Comparison of ENCODE assay signal across 20 cellular contexts in genomic region chr16:4593069-4593468, GRCh38. TPM values are rescaled to one million over a fixed set of nuclear protein-coding genes. Genes with fewer than 3 reads are reported as not detected.
A peak's percentile ranks its signal among the peaks of the same experiment; 100 is the strongest.
DNase-seq lines count a peak whose midpoint lies in the region; ATAC-seq, FAIRE-seq and TF ChIP-seq lines count a peak whose summit lies in the region.
"Had no signal": no experiment of that assay in that cellular context is flagged by ENCODE, and none has a peak within 500 bp of the region (broad histone marks: within the 10 kb centered on the region; RNA-seq: fewer than 3 reads in every experiment).

No MANE protein-coding gene starts in this region.

- H3K9me3 ChIP-seq in HepG2 (ENCODE audit: low read length), result peaks cover 7% of the 10 kb centered on the region
- H3K9me3 ChIP-seq in right lobe of liver, result no peaks in the 10 kb centered on the region
- peaks cover 10% of the 10 kb centered on the region for H3K9me3 ChIP-seq in mesenchymal stem cell (ENCODE audit: control insufficient read depth, low read length)
- H3K9me3 ChIP-seq: A549, tibial artery had no signal

- no peaks in the 10 kb centered on the region for H3K79me2 ChIP-seq in HepG2 (ENCODE audit: insufficient read depth, low read length)
- H3K79me2 ChIP-seq: hepatocyte had no signal

- no peak for DNase-seq in HepG2 (ENCODE audit: low spot score)
- DNase-seq in right lobe of liver, result no peak
- peak; percentile 30 for DNase-seq in SHP77 treated with DMSO at 0.1 percent for 48 hours (lab: John Stamatoyannopoulos, UW)
- no peak for DNase-seq in mesenchymal stem cell
- DNase-seq in posterior vena cava (ENCODE audit: low spot score), result no peak
- no peak for DNase-seq in dedifferentiated amniotic fluid mesenchymal stem cell (ENCODE audit: extremely low spot score)
- DNase-seq in SKM-1 treated with dmso at 0.1 percent for 144 hours (lab: John Stamatoyannopoulos, UW; ENCODE audit: unreplicated experiment), result no peak
- DNase-seq in cardiac septum (ENCODE audit: low spot score), result no peak
- DNase-seq: activated CD4-positive, alpha-beta T cell treated with anti-CD3 and anti-CD28 coated beads, Interleukin-2, amount 10 ng/mL, durations not matched to agents 24 days and 14 days; amniotic stem cell; effector memory CD8-positive, alpha-beta T cell; NCI-H2029 treated with DMSO at 0.1 percent for 48 hours; stimulated activated naive B cell treated with anti-CD40 and anti-IgM and Interleukin-4, amounts not matched to agents 10 μg/mL and 1 μg/mL and 100 μg/mL, for 72 hours; tibial artery had no signal

- H3K27me3 ChIP-seq in HepG2 (ENCODE audit: control insufficient read depth in 1 of 2, insufficient read depth in 2 of 2, low read length in 2 of 2) (peaks cover 4 to 54% of the 10 kb centered on the region in 2 experiments), right lobe of liver (no peaks in the 10 kb centered on the region), mesenchymal stem cell (ENCODE audit: control insufficient read depth in 1 of 2, insufficient read depth in 1 of 2, low read length in 2 of 2) (peaks cover 0 to 28% of the 10 kb centered on the region in 2 experiments)
- H3K27me3 ChIP-seq: hepatocyte had no signal

- WGBS in HepG2 (ENCODE audit: low lambda C conversion rate), result 30% methylated on average over 7 of the region's 16 CpGs
- 53% methylated on average over 3 of the region's 16 CpGs for WGBS in right lobe of liver (ENCODE audit: insufficient coverage, low coverage, low lambda C conversion rate, missing lambda C conversion rate)
- 39% methylated on average over 15 of the region's 16 CpGs for WGBS in mesenchymal stem cell

- TF ChIP-seq POLR2A in HepG2 (IDR thresholded peaks at IDR 0.05; ENCODE audit: insufficient read depth in 1 of 2, low read depth in 2 of 2, low read length in 2 of 2), result no peak
- TF ChIP-seq POLR2A in right lobe of liver (IDR thresholded peaks at IDR 0.05), result no peak

- no TSS peak for BruUV-seq in HepG2 (replicated peaks; lab: Mats Ljungman, UMichigan)

- TF ChIP-seq RAD21 in HepG2 (CRISPR knock-in tag; IDR thresholded peaks at IDR 0.05), result no peak

- intact Hi-C loops in HepG2 (cut with micrococcal nuclease; ENCODE audit: unreplicated experiment), result no loop called here
- intact Hi-C loops in right lobe of liver (cut with DNase I), result no loop called here
- intact Hi-C loops in posterior vena cava (cut with DNase I), result no loop called here
- intact Hi-C loops in cardiac septum (cut with DNase I), result no loop called here

- H2BK120ac ChIP-seq in mesenchymal stem cell (ENCODE audit: low read depth, low read length), result no peak overlapping the region

- no peak overlapping the region for H4K91ac ChIP-seq in mesenchymal stem cell (ENCODE audit: low read length)

- in situ Hi-C loops in HepG2 (cut with HindIII; ENCODE audit: extremely low pct_ligation_motif_present, low pct_unique_long_range_greater_than_20kb), result no loop called here

- CTCF ChIA-PET in HepG2 (lab: Yijun Ruan, JAX; ENCODE audit: low intra/inter-chr PET ratio, low total read pairs), result no interaction called here

- no peak overlapping the region for H2BK15ac ChIP-seq in mesenchymal stem cell (ENCODE audit: low read depth, poor library complexity, severe bottlenecking)

- H3K18ac ChIP-seq in mesenchymal stem cell (ENCODE audit: low read depth in 1 of 2, low read length in 2 of 2), result no peak overlapping the region

- POLR2A ChIA-PET in HepG2 (lab: Yijun Ruan, JAX), result no interaction called here

- no peak overlapping the region for H3K27ac ChIP-seq in HepG2 (ENCODE audit: extremely low read length, insufficient read depth, low read length)
- no peak overlapping the region for H3K27ac ChIP-seq in right lobe of liver
- peak overlapping the region; percentile 77 for H3K27ac ChIP-seq in mesenchymal stem cell (ENCODE audit: low read length, poor library complexity, severe bottlenecking)
- H3K27ac ChIP-seq: A549, hepatocyte, tibial artery had no signal

- no peak overlapping the region for H2BK12ac ChIP-seq in mesenchymal stem cell (ENCODE audit: low read length in 2 of 2)

- no peak overlapping the region for H2AK5ac ChIP-seq in mesenchymal stem cell (ENCODE audit: low read length, severe bottlenecking)

- no peak overlapping the region for H3K4ac ChIP-seq in mesenchymal stem cell (ENCODE audit: low read depth in 1 of 2, low read length in 2 of 2)

- no peak overlapping the region for H3K14ac ChIP-seq in mesenchymal stem cell (ENCODE audit: low read length in 2 of 2)

- no peak overlapping the region for H2AFZ ChIP-seq in HepG2 (ENCODE audit: low read length)
- H2AFZ ChIP-seq in mesenchymal stem cell (ENCODE audit: low read depth, low read length), result peak overlapping the region; percentile 21
- H2AFZ ChIP-seq: hepatocyte had no signal

- H3K4me3 ChIP-seq in HepG2 (replicated peaks in 1 of 3; ENCODE audit: insufficient read depth in 1 of 3, low read depth in 2 of 3, low read length in 3 of 3), result no peak overlapping the region
- H3K4me3 ChIP-seq in right lobe of liver, result no peak overlapping the region
- no peak overlapping the region for H3K4me3 ChIP-seq in mesenchymal stem cell (ENCODE audit: insufficient read depth in 1 of 2, low read depth in 1 of 2, low read length in 2 of 2)
- H3K4me3 ChIP-seq: A549, hepatocyte, tibial artery had no signal

- no peak for TF ChIP-seq CTCF in HepG2 (CRISPR knock-in tag; IDR thresholded peaks at IDR 0.05)
- no peak for TF ChIP-seq CTCF in right lobe of liver (IDR thresholded peaks at IDR 0.05)

- H4K8ac ChIP-seq in mesenchymal stem cell (ENCODE audit: low read length), result no peak overlapping the region

- H2BK5ac ChIP-seq in mesenchymal stem cell (ENCODE audit: low read depth, low read length, poor library complexity, severe bottlenecking), result no peak overlapping the region

- H3K36me3 ChIP-seq in HepG2 (replicated peaks in 1 of 2; ENCODE audit: control insufficient read depth in 1 of 2, insufficient read depth in 2 of 2, low read length in 2 of 2) (no peaks in the 10 kb centered on the region), right lobe of liver (no peaks in the 10 kb centered on the region), mesenchymal stem cell (ENCODE audit: control insufficient read depth in 1 of 2, insufficient read depth in 2 of 2, low read depth in 1 of 2, low read length in 2 of 2) (no peaks in the 10 kb centered on the region)
- H3K36me3 ChIP-seq: tibial artery had no signal

- no peaks in the 10 kb centered on the region for H4K20me1 ChIP-seq in HepG2 (ENCODE audit: insufficient read depth, low read length)

- H3K79me1 ChIP-seq in mesenchymal stem cell (replicated peaks; ENCODE audit: low read length, poor library complexity, severe bottlenecking), result no peaks in the 10 kb centered on the region

- FAIRE-seq in HepG2 (lab: Jason Lieb, UNC), result no peak
- FAIRE-seq: A549, RCC 7860 had no signal

- H3K9ac ChIP-seq in HepG2 (ENCODE audit: insufficient read depth, low read depth, low read length), result no peak overlapping the region
- no peak overlapping the region for H3K9ac ChIP-seq in mesenchymal stem cell (ENCODE audit: low read length)

- H3K4me1 ChIP-seq in HepG2 (ENCODE audit: insufficient read depth, low read length) (peaks cover 3% of the 10 kb centered on the region; the same call in 1 of the 2 replicates), right lobe of liver (peaks cover 0 to 7% (median 0%) of the 10 kb centered on the region in 4 donors), mesenchymal stem cell (ENCODE audit: control insufficient read depth, insufficient read depth, low read depth, low read length) (peaks cover 41% of the 10 kb centered on the region)
- H3K4me1 ChIP-seq: tibial artery had no signal

- ATAC-seq in HepG2, result peak; percentile 42
- no peak for ATAC-seq in right lobe of liver
- ATAC-seq: effector memory CD8-positive, alpha-beta T cell; stimulated activated naive B cell treated with anti-CD40 and anti-IgM and Interleukin-4, amounts not matched to agents 10 μg/mL and 1 μg/mL and 100 μg/mL, for 72 hours had no signal

- no peak overlapping the region for H3K4me2 ChIP-seq in HepG2 (ENCODE audit: low read depth, low read length)
- no peak overlapping the region for H3K4me2 ChIP-seq in mesenchymal stem cell (ENCODE audit: low read length, poor library complexity, severe bottlenecking)
- H3K4me2 ChIP-seq: A549, hepatocyte had no signal

- TF ChIP-seq EP300 in HepG2 (IDR thresholded peaks at IDR 0.05; ENCODE audit: low read depth in 2 of 2, low read length in 2 of 2) (no peak), HepG2 (CRISPR knock-in tag; IDR thresholded peaks at IDR 0.05; ENCODE audit: borderline replicate concordance) (no peak)

- no peak overlapping the region for H3K23ac ChIP-seq in mesenchymal stem cell (ENCODE audit: low read length in 2 of 2)

RNA-seq across cellular contexts. Expression of gene UBALD1, which starts 21.6 kb away (rescaled TPM):
- total RNA-seq in HepG2 (2016; rRNA removed; fragmentation: Illumina TruSeq; extraction: Trizol) (3.3 and 6.8 TPM in 2 replicates), right lobe of liver (10 to 100 TPM in 4 of 6 experiments, 1 to 10 TPM in 2; 6.4 to 29.5 (median 17.2) TPM), posterior vena cava (10 to 100 TPM; 15.6 to 16.4 TPM), cardiac septum (25.1 TPM)
- 4.8 and 5.6 TPM in 2 replicates for total RNA-seq in HepG2 (2016; cell fraction: cytosol; rRNA removed; fragmentation: Illumina TruSeq; extraction: Trizol; ENCODE audit: low read depth)
- 3.5 and 7.2 TPM in 2 replicates for total RNA-seq in HepG2 (2016; cell fraction: insoluble cytoplasmic fraction; rRNA removed; fragmentation: Illumina TruSeq; extraction: Trizol)
- 8.2 and 9.8 TPM in 2 replicates for total RNA-seq in HepG2 (2016; cell fraction: membrane; rRNA removed; fragmentation: Illumina TruSeq; extraction: Trizol)
- total RNA-seq in HepG2 (2016; cell fraction: nucleus; rRNA removed; fragmentation: Illumina TruSeq; extraction: Trizol), result 5.1 and 5.7 TPM in 2 replicates
- polyA plus RNA-seq in HepG2 (2011; rRNA removed), result 12.3 and 16.6 TPM in 2 replicates
- 4.3 and 9.4 TPM in 2 replicates for polyA plus RNA-seq in HepG2 (2011; cell fraction: cytosol; rRNA removed)
- polyA plus RNA-seq in HepG2 (2011; cell fraction: nucleus; rRNA removed), result 78.3 and 112 TPM in 2 replicates
- polyA plus RNA-seq in HepG2 (2012), result 16.2 and 21.4 TPM in 2 replicates
- polyA plus RNA-seq in HepG2 (2016; cell fraction: cytosol; fragmentation: Illumina TruSeq; extraction: Trizol; ENCODE audit: low read depth), result 15.8 and 19.4 TPM in 2 replicates
- polyA plus RNA-seq in HepG2 (2016; cell fraction: insoluble cytoplasmic fraction; fragmentation: Illumina TruSeq; extraction: Trizol; ENCODE audit: low read depth), result 11.4 and 12.9 TPM in 2 replicates
- polyA plus RNA-seq in HepG2 (2016; cell fraction: membrane; fragmentation: Illumina TruSeq; extraction: Trizol; ENCODE audit: low read depth), result 21.1 and 23.4 TPM in 2 replicates
- 30.5 and 32.7 TPM in 2 replicates for polyA plus RNA-seq in HepG2 (2016; cell fraction: nucleus; fragmentation: Illumina TruSeq; extraction: Trizol; ENCODE audit: insufficient read depth, low read depth)
- 9.9 and 17.0 TPM in 2 replicates for polyA minus RNA-seq in HepG2 (2011; rRNA and poly(A)+ RNA removed; ENCODE audit: low replicate concordance)
- polyA minus RNA-seq in HepG2 (2011; cell fraction: cytosol; rRNA and poly(A)+ RNA removed), result 8.7 and 11.7 TPM in 2 replicates
- 23.5 and 25.2 TPM in 2 replicates for polyA minus RNA-seq in HepG2 (2011; cell fraction: nucleus; rRNA and poly(A)+ RNA removed)
- 26.5 TPM for polyA plus RNA-seq in mesenchymal stem cell (2013, experiment 1 of 2)
- polyA plus RNA-seq in mesenchymal stem cell (2013, experiment 2 of 2), result 25.7 TPM

RNA-seq across cellular contexts. Expression of gene MGRN1, which starts 31.6 kb away (rescaled TPM):
- total RNA-seq in HepG2 (2016; rRNA removed; fragmentation: Illumina TruSeq; extraction: Trizol) (11.9 and 14.8 TPM in 2 replicates), right lobe of liver (10 to 100 TPM; 42.5 to 67.3 (median 49.5) TPM), posterior vena cava (10 to 100 TPM; 61.0 to 62.6 TPM), cardiac septum (45.3 TPM)
- 6.7 and 12.0 TPM in 2 replicates for total RNA-seq in HepG2 (2016; cell fraction: cytosol; rRNA removed; fragmentation: Illumina TruSeq; extraction: Trizol; ENCODE audit: low read depth)
- total RNA-seq in HepG2 (2016; cell fraction: insoluble cytoplasmic fraction; rRNA removed; fragmentation: Illumina TruSeq; extraction: Trizol), result 13.0 and 13.6 TPM in 2 replicates
- 14.0 and 16.7 TPM in 2 replicates for total RNA-seq in HepG2 (2016; cell fraction: membrane; rRNA removed; fragmentation: Illumina TruSeq; extraction: Trizol)
- total RNA-seq in HepG2 (2016; cell fraction: nucleus; rRNA removed; fragmentation: Illumina TruSeq; extraction: Trizol), result 17.0 and 22.2 TPM in 2 replicates
- 11.6 and 12.6 TPM in 2 replicates for polyA plus RNA-seq in HepG2 (2011; rRNA removed)
- 4.9 and 6.2 TPM in 2 replicates for polyA plus RNA-seq in HepG2 (2011; cell fraction: cytosol; rRNA removed)
- 87.1 and 98.5 TPM in 2 replicates for polyA plus RNA-seq in HepG2 (2011; cell fraction: nucleus; rRNA removed)
- 31.8 and 31.9 TPM in 2 replicates for polyA plus RNA-seq in HepG2 (2012)
- 3.9 and 4.3 TPM in 2 replicates for polyA plus RNA-seq in HepG2 (2016; cell fraction: cytosol; fragmentation: Illumina TruSeq; extraction: Trizol; ENCODE audit: low read depth)
- polyA plus RNA-seq in HepG2 (2016; cell fraction: insoluble cytoplasmic fraction; fragmentation: Illumina TruSeq; extraction: Trizol; ENCODE audit: low read depth), result 22.5 and 31.3 TPM in 2 replicates
- polyA plus RNA-seq in HepG2 (2016; cell fraction: membrane; fragmentation: Illumina TruSeq; extraction: Trizol; ENCODE audit: low read depth), result 11.4 and 11.5 TPM in 2 replicates
- polyA plus RNA-seq in HepG2 (2016; cell fraction: nucleus; fragmentation: Illumina TruSeq; extraction: Trizol; ENCODE audit: insufficient read depth, low read depth), result 54.4 and 55.4 TPM in 2 replicates
- polyA minus RNA-seq in HepG2 (2011; rRNA and poly(A)+ RNA removed; ENCODE audit: low replicate concordance), result 12.5 and 23.7 TPM in 2 replicates
- polyA minus RNA-seq in HepG2 (2011; cell fraction: cytosol; rRNA and poly(A)+ RNA removed), result 16.2 and 19.1 TPM in 2 replicates
- 26.4 and 28.5 TPM in 2 replicates for polyA minus RNA-seq in HepG2 (2011; cell fraction: nucleus; rRNA and poly(A)+ RNA removed)
- polyA plus RNA-seq in mesenchymal stem cell (2013, experiment 1 of 2), result 52.4 TPM
- polyA plus RNA-seq in mesenchymal stem cell (2013, experiment 2 of 2), result 48.7 TPM

RNA-seq across cellular contexts. Expression of gene C16orf96, which starts 36.9 kb away (rescaled TPM):
- total RNA-seq in HepG2 (2016; rRNA removed; fragmentation: Illumina TruSeq; extraction: Trizol), result not detected in 2 replicates
- total RNA-seq in HepG2 (2016; cell fraction: cytosol; rRNA removed; fragmentation: Illumina TruSeq; extraction: Trizol; ENCODE audit: low read depth), result not detected in 2 replicates
- 0.02 TPM in 1 of 2 replicates, not detected in the other for total RNA-seq in HepG2 (2016; cell fraction: insoluble cytoplasmic fraction; rRNA removed; fragmentation: Illumina TruSeq; extraction: Trizol)
- 0.06 TPM in 1 of 2 replicates, not detected in the other for total RNA-seq in HepG2 (2016; cell fraction: membrane; rRNA removed; fragmentation: Illumina TruSeq; extraction: Trizol)
- not detected in 2 replicates for total RNA-seq in HepG2 (2016; cell fraction: nucleus; rRNA removed; fragmentation: Illumina TruSeq; extraction: Trizol)
- polyA plus RNA-seq in HepG2 (2011; rRNA removed), result 0.03 TPM in 2 replicates
- polyA plus RNA-seq in HepG2 (2011; cell fraction: cytosol; rRNA removed), result 0.01 and 0.03 TPM in 2 replicates
- 0.09 and 0.10 TPM in 2 replicates for polyA plus RNA-seq in HepG2 (2011; cell fraction: nucleus; rRNA removed)
- polyA plus RNA-seq in HepG2 (2012), result 0.07 and 0.08 TPM in 2 replicates
- not detected in 2 replicates for polyA plus RNA-seq in HepG2 (2016; cell fraction: cytosol; fragmentation: Illumina TruSeq; extraction: Trizol; ENCODE audit: low read depth)
- polyA plus RNA-seq in HepG2 (2016; cell fraction: insoluble cytoplasmic fraction; fragmentation: Illumina TruSeq; extraction: Trizol; ENCODE audit: low read depth), result not detected in 2 replicates
- polyA plus RNA-seq in HepG2 (2016; cell fraction: membrane; fragmentation: Illumina TruSeq; extraction: Trizol; ENCODE audit: low read depth), result not detected in 2 replicates
- polyA plus RNA-seq in HepG2 (2016; cell fraction: nucleus; fragmentation: Illumina TruSeq; extraction: Trizol; ENCODE audit: insufficient read depth, low read depth), result 0.15 TPM in 1 of 2 replicates, not detected in the other
- 0.24 TPM in 1 of 2 replicates, not detected in the other for polyA minus RNA-seq in HepG2 (2011; rRNA and poly(A)+ RNA removed; ENCODE audit: low replicate concordance)
- not detected in 2 replicates for polyA minus RNA-seq in HepG2 (2011; cell fraction: cytosol; rRNA and poly(A)+ RNA removed)
- polyA minus RNA-seq in HepG2 (2011; cell fraction: nucleus; rRNA and poly(A)+ RNA removed), result not detected in 2 replicates
- under 1 TPM in 5 of 6 experiments, not detected in 1; 0.06 to 0.24 (median 0.16) TPM for total RNA-seq in right lobe of liver
- 0.01 TPM for polyA plus RNA-seq in mesenchymal stem cell (2013, experiment 1 of 2)
- not detected for polyA plus RNA-seq in mesenchymal stem cell (2013, experiment 2 of 2)
- total RNA-seq in posterior vena cava, result under 1 TPM; 0.09 to 0.10 TPM
- 0.11 TPM for total RNA-seq in cardiac septum
- total RNA-seq: activated CD4-positive, alpha-beta T cell treated with anti-CD3 and anti-CD28 coated beads, Interleukin-2, amount 10 ng/mL, durations not matched to agents 24 days and 14 days; kidney epithelial cell; MCF 10A had no signal
- polyA plus RNA-seq: CD14-positive monocyte, hepatocyte had no signal

RNA-seq across cellular contexts. Expression of gene CDIP1, which starts 54.5 kb away (rescaled TPM):
- 56.7 and 62.2 TPM in 2 replicates for total RNA-seq in HepG2 (2016; rRNA removed; fragmentation: Illumina TruSeq; extraction: Trizol)
- total RNA-seq in HepG2 (2016; cell fraction: cytosol; rRNA removed; fragmentation: Illumina TruSeq; extraction: Trizol; ENCODE audit: low read depth), result 10.5 and 11.5 TPM in 2 replicates
- 55.3 and 56.3 TPM in 2 replicates for total RNA-seq in HepG2 (2016; cell fraction: insoluble cytoplasmic fraction; rRNA removed; fragmentation: Illumina TruSeq; extraction: Trizol)
- total RNA-seq in HepG2 (2016; cell fraction: membrane; rRNA removed; fragmentation: Illumina TruSeq; extraction: Trizol), result 41.7 and 48.7 TPM in 2 replicates
- total RNA-seq in HepG2 (2016; cell fraction: nucleus; rRNA removed; fragmentation: Illumina TruSeq; extraction: Trizol), result 31.5 and 37.8 TPM in 2 replicates
- 31.2 and 39.1 TPM in 2 replicates for polyA plus RNA-seq in HepG2 (2011; rRNA removed)
- polyA plus RNA-seq in HepG2 (2011; cell fraction: cytosol; rRNA removed), result 20.6 and 21.6 TPM in 2 replicates
- 39.4 and 47.2 TPM in 2 replicates for polyA plus RNA-seq in HepG2 (2011; cell fraction: nucleus; rRNA removed)
- polyA plus RNA-seq in HepG2 (2012), result 43.1 and 58.6 TPM in 2 replicates
- 15.1 and 16.9 TPM in 2 replicates for polyA plus RNA-seq in HepG2 (2016; cell fraction: cytosol; fragmentation: Illumina TruSeq; extraction: Trizol; ENCODE audit: low read depth)
- 81.4 and 109 TPM in 2 replicates for polyA plus RNA-seq in HepG2 (2016; cell fraction: insoluble cytoplasmic fraction; fragmentation: Illumina TruSeq; extraction: Trizol; ENCODE audit: low read depth)
- polyA plus RNA-seq in HepG2 (2016; cell fraction: membrane; fragmentation: Illumina TruSeq; extraction: Trizol; ENCODE audit: low read depth), result 45.4 and 52.4 TPM in 2 replicates
- 74.4 and 77.5 TPM in 2 replicates for polyA plus RNA-seq in HepG2 (2016; cell fraction: nucleus; fragmentation: Illumina TruSeq; extraction: Trizol; ENCODE audit: insufficient read depth, low read depth)
- polyA minus RNA-seq in HepG2 (2011; rRNA and poly(A)+ RNA removed; ENCODE audit: low replicate concordance), result 12.3 and 39.1 TPM in 2 replicates
- 14.7 and 18.7 TPM in 2 replicates for polyA minus RNA-seq in HepG2 (2011; cell fraction: cytosol; rRNA and poly(A)+ RNA removed)
- polyA minus RNA-seq in HepG2 (2011; cell fraction: nucleus; rRNA and poly(A)+ RNA removed), result 18.9 and 22.9 TPM in 2 replicates
- 10 to 100 TPM; 15.7 to 23.2 (median 18.4) TPM for total RNA-seq in right lobe of liver
- polyA plus RNA-seq in mesenchymal stem cell (2013, experiment 1 of 2), result 27.5 TPM
- 28.7 TPM for polyA plus RNA-seq in mesenchymal stem cell (2013, experiment 2 of 2)
- 10 to 100 TPM; 19.4 to 21.1 TPM for total RNA-seq in posterior vena cava
- total RNA-seq in cardiac septum, result 42.1 TPM
